ENCODE assay signal across 8 cellular contexts in the genomic region with DNA sequence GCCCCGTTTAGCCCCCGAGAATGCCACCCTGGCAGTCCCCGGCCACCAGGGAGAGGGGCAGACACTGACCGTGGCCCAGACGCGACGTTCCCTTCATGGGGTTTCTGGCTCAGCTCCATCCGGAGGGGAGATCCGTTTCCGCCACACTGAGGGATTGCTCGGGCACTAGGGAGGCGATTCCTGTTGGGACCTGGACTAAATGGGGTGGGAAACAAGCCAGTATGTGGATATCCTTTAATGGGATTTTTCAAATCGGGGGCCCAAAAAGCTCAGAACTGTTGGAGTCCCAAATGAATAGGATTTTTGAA. TPM values are rescaled to one million over a fixed set of nuclear protein-coding genes. Genes with fewer than 3 reads are reported as not detected.
DNase-seq lines count a peak whose midpoint lies in the region; ATAC-seq and TF ChIP-seq lines count a peak whose summit lies in the region.
"Not testable (repeated sequence)": the region's sequence is repeated elsewhere in the genome, so short reads cannot be mapped to it uniquely, and the experiment has no call there.

No MANE protein-coding gene starts in this region.

- not testable (repeated sequence) for H3K36me3 Mint-ChIP-seq in activated CD8-positive, alpha-beta T cell treated with anti-CD3 and anti-CD28 coated beads for 36 hours (ENCODE audit: low read depth); memory B cell

- CTCF ChIA-PET in activated CD8-positive, alpha-beta T cell treated with anti-CD3 and anti-CD28 coated beads for 36 hours (lab: Charles Lee), result not testable (repeated sequence)

- TF ChIP-seq CTCF in GM12875 (IDR thresholded peaks at IDR 0.05; ENCODE audit: borderline replicate concordance, insufficient read depth, low read depth, low read length); LNCaP clone FGC (IDR thresholded peaks at IDR 0.05; ENCODE audit: control insufficient read depth, extremely low read depth, insufficient read depth); activated CD8-positive, alpha-beta T cell treated with anti-CD3 and anti-CD28 coated beads for 36 hours (IDR thresholded peaks at IDR 0.05); breast epithelium (IDR thresholded peaks at IDR 0.05); vagina (IDR thresholded peaks at IDR 0.05): not testable (repeated sequence)

- DNase-seq in LNCaP clone FGC (ENCODE audit: low read depth); activated CD8-positive, alpha-beta T cell treated with anti-CD3 and anti-CD28 coated beads for 36 hours; breast epithelium (ENCODE audit: low spot score in 2 of 2); vagina (ENCODE audit: extremely low spot score in 2 of 2): not testable (repeated sequence)
- DNase-seq in foreskin melanocyte, result peak; percentile 2
- peak in 1 of 2 donors; percentile 18 for DNase-seq in memory B cell (ENCODE audit: low spot score in 2 of 2)

- TF ChIP-seq POLR2A in breast epithelium (IDR thresholded peaks at IDR 0.05); vagina (IDR thresholded peaks at IDR 0.05): not testable (repeated sequence)

- POLR2A ChIA-PET in activated CD8-positive, alpha-beta T cell treated with anti-CD3 and anti-CD28 coated beads for 36 hours (lab: Charles Lee), result not testable (repeated sequence)

- peaks cover 12% of the 10 kb centered on the region for H3K4me1 Mint-ChIP-seq in activated CD8-positive, alpha-beta T cell treated with anti-CD3 and anti-CD28 coated beads for 36 hours (ENCODE audit: low read depth)
- not testable (repeated sequence) for H3K4me1 Mint-ChIP-seq in memory B cell

- H3K9me3 Mint-ChIP-seq in activated CD8-positive, alpha-beta T cell treated with anti-CD3 and anti-CD28 coated beads for 36 hours; memory B cell: not testable (repeated sequence)

- H3K27me3 Mint-ChIP-seq in activated CD8-positive, alpha-beta T cell treated with anti-CD3 and anti-CD28 coated beads for 36 hours; memory B cell: not testable (repeated sequence)

- H3K4me3 ChIP-seq in GM12875 (ENCODE audit: low read depth, low read length) (peak overlapping the region; percentile 81), LNCaP clone FGC (ENCODE audit: low read depth, low read length) (peak overlapping the region; percentile 56), breast epithelium (peak overlapping the region; percentile 67 to 92 (median 78)), rectal smooth muscle tissue (ENCODE audit: low read length) (peak overlapping the region; percentile 41), vagina (peak overlapping the region; percentile 68 to 70)

- not testable (repeated sequence) for H3K9me3 ChIP-seq in breast epithelium, vagina

- peak overlapping the region in 1 of 2 donors; percentile 75 for H3K27ac ChIP-seq in breast epithelium
- not testable (repeated sequence) for H3K27ac ChIP-seq in rectal smooth muscle tissue (ENCODE audit: low read depth, low read length)
- peak overlapping the region; percentile 82 for H3K27ac ChIP-seq in vagina

- H3K4me3 Mint-ChIP-seq in activated CD8-positive, alpha-beta T cell treated with anti-CD3 and anti-CD28 coated beads for 36 hours, result peak overlapping the region; percentile 75
- H3K4me3 Mint-ChIP-seq in memory B cell, result peak overlapping the region; percentile 80

- H3K36me3 ChIP-seq in breast epithelium; rectal smooth muscle tissue (ENCODE audit: control insufficient read depth, insufficient read depth, low read length); vagina: not testable (repeated sequence)

- intact Hi-C loops in activated CD8-positive, alpha-beta T cell treated with anti-CD3 and anti-CD28 coated beads for 36 hours (cut with micrococcal nuclease); breast epithelium (cut with DNase I; ENCODE audit: low total_unique reads); vagina (cut with DNase I): not testable (repeated sequence)

- not testable (repeated sequence) for H3K4me1 ChIP-seq in breast epithelium; rectal smooth muscle tissue (ENCODE audit: control insufficient read depth, insufficient read depth, low read length); vagina

- H3K9ac ChIP-seq in rectal smooth muscle tissue (ENCODE audit: low read length), result not testable (repeated sequence)

- not testable (repeated sequence) for H3K27me3 ChIP-seq in breast epithelium; rectal smooth muscle tissue (ENCODE audit: control insufficient read depth, insufficient read depth, low read length); vagina

- ATAC-seq in activated CD8-positive, alpha-beta T cell treated with anti-CD3 and anti-CD28 coated beads for 36 hours; memory B cell (ENCODE audit: low read depth): not testable (repeated sequence)

- not testable (repeated sequence) for H3K27ac Mint-ChIP-seq in activated CD8-positive, alpha-beta T cell treated with anti-CD3 and anti-CD28 coated beads for 36 hours
- peak overlapping the region; percentile 90 for H3K27ac Mint-ChIP-seq in memory B cell

RNA-seq across cellular contexts. Expression of gene WASHC2A, which starts 0.6 kb away (rescaled TPM):
- total RNA-seq in activated CD8-positive, alpha-beta T cell treated with anti-CD3 and anti-CD28 coated beads for 36 hours, result 10 to 100 TPM; 23.5 to 27.9 TPM
- total RNA-seq in breast epithelium (10 to 100 TPM; 40.1 to 52.5 (median 41.3) TPM), vagina (28.7 TPM)
